ENCODE assay signal across 8 cellular contexts in genomic region chr6:43575105-43575771, GRCh38. TPM values are rescaled to one million over a fixed set of nuclear protein-coding genes. Genes with fewer than 3 reads are reported as not detected.
A peak's percentile ranks its signal among the peaks of the same experiment; 100 is the strongest.
DNase-seq lines count a peak whose midpoint lies in the region; ATAC-seq and TF ChIP-seq lines count a peak whose summit lies in the region.

No MANE protein-coding gene starts in this region.

- no peaks in the 10 kb centered on the region for H3K27me3 ChIP-seq in gastroesophageal sphincter

- H3K4me1 ChIP-seq in gastroesophageal sphincter: peaks cover 0 to 37% (median 7%) of the 10 kb centered on the region in 3 donors

- H3K4me3 Mint-ChIP-seq in CD14-positive monocyte: peak overlapping the region; percentile 98 to 99
- H3K4me3 Mint-ChIP-seq in activated CD4-positive, alpha-beta T cell treated with anti-CD3 and anti-CD28 coated beads, Interleukin-2, amount 10 ng/mL, durations not matched to agents 7 days and 5 days: peak overlapping the region; percentile 91

- DNase-seq in CD14-positive monocyte (ENCODE audit: low spot score) (no peak), LoVo (ENCODE audit: low spot score) (peak; percentile 16), occipital lobe (lab: John Stamatoyannopoulos, UW) (peak; percentile 12)
- peak; percentile 18 for DNase-seq in activated CD4-positive, alpha-beta T cell treated with anti-CD3 and anti-CD28 coated beads, Interleukin-2, amount 10 ng/mL, durations not matched to agents 7 days and 5 days

- POLR2A ChIA-PET in activated CD4-positive, alpha-beta T cell treated with anti-CD3 and anti-CD28 coated beads, Interleukin-2, amount 10 ng/mL, durations not matched to agents 7 days and 5 days (lab: Charles Lee): interaction anchor here (0.6 to 1.0 kb wide), 3 partner anchors 27 to 59 kb away, joined by 3 read pairs; partner anchors contain the start of gene GTPBP2

- H3K9me3 ChIP-seq in gastroesophageal sphincter: no peaks in the 10 kb centered on the region

- peaks cover 0 to 33% of the 10 kb centered on the region in 2 donors for H3K36me3 ChIP-seq in gastroesophageal sphincter

- H3K4me3 ChIP-seq in gastroesophageal sphincter: peak overlapping the region; percentile 78 to 89

- peak overlapping the region; percentile 12 to 88 (median 82) for H3K27ac Mint-ChIP-seq in CD14-positive monocyte
- peak overlapping the region; percentile 85 for H3K27ac Mint-ChIP-seq in activated CD4-positive, alpha-beta T cell treated with anti-CD3 and anti-CD28 coated beads, Interleukin-2, amount 10 ng/mL, durations not matched to agents 7 days and 5 days

- intact Hi-C loops in CD14-positive monocyte (cut with micrococcal nuclease): loop anchor here in 1 of 2 donors (5.0 kb wide), 1 partner anchor 52 kb away; the partner anchor contains the start of gene GTPBP2

- H3K9me3 Mint-ChIP-seq in CD14-positive monocyte: no peaks in the 10 kb centered on the region
- H3K9me3 Mint-ChIP-seq in activated CD4-positive, alpha-beta T cell treated with anti-CD3 and anti-CD28 coated beads, Interleukin-2, amount 10 ng/mL, durations not matched to agents 7 days and 5 days: no peaks in the 10 kb centered on the region

- CTCF ChIA-PET in activated CD4-positive, alpha-beta T cell treated with anti-CD3 and anti-CD28 coated beads, Interleukin-2, amount 10 ng/mL, durations not matched to agents 7 days and 5 days (lab: Charles Lee): interaction anchor here (0.6 to 1.3 kb wide), 6 partner anchors 13 to 129 kb away, joined by 3 to 4 read pairs (median 3); partner anchors contain the start of genes POLR1C and YIPF3

- TF ChIP-seq POLR2A in gastroesophageal sphincter (IDR thresholded peaks at IDR 0.05): no peak

- ATAC-seq in GM21367 (IDR thresholded peaks at IDR 0.05; ENCODE audit: unreplicated experiment): peak; percentile 17
- ATAC-seq in gastroesophageal sphincter: peak; percentile 37
- ATAC-seq in GM19328 (IDR thresholded peaks at IDR 0.05; ENCODE audit: unreplicated experiment): no peak
- ATAC-seq in HG03469 (IDR thresholded peaks at IDR 0.05; ENCODE audit: unreplicated experiment): no peak

- no peak for TF ChIP-seq CTCF in CD14-positive monocyte (IDR thresholded peaks at IDR 0.05)
- TF ChIP-seq CTCF in gastroesophageal sphincter (IDR thresholded peaks at IDR 0.05): no peak

- H3K4me1 Mint-ChIP-seq in CD14-positive monocyte: peaks cover 29% of the 10 kb centered on the region
- peaks cover 52% of the 10 kb centered on the region for H3K4me1 Mint-ChIP-seq in activated CD4-positive, alpha-beta T cell treated with anti-CD3 and anti-CD28 coated beads, Interleukin-2, amount 10 ng/mL, durations not matched to agents 7 days and 5 days

- 0% methylated on average over 29 to 31 of the region's 38 CpGs for WGBS in gastroesophageal sphincter (ENCODE audit: low coverage in 1 of 2), 2 donors

- H3K27ac ChIP-seq in gastroesophageal sphincter: peak overlapping the region in 3 of 4 donors; percentile 78 to 83 (median 81)

- H3K36me3 Mint-ChIP-seq in CD14-positive monocyte: peaks cover 32 to 37% of the 10 kb centered on the region in 2 donors
- peaks cover 43% of the 10 kb centered on the region for H3K36me3 Mint-ChIP-seq in activated CD4-positive, alpha-beta T cell treated with anti-CD3 and anti-CD28 coated beads, Interleukin-2, amount 10 ng/mL, durations not matched to agents 7 days and 5 days (ENCODE audit: low read depth)

- no peaks in the 10 kb centered on the region for H3K27me3 Mint-ChIP-seq in CD14-positive monocyte (ENCODE audit: low read depth in 3 of 3)
- H3K27me3 Mint-ChIP-seq in activated CD4-positive, alpha-beta T cell treated with anti-CD3 and anti-CD28 coated beads, Interleukin-2, amount 10 ng/mL, durations not matched to agents 7 days and 5 days: no peaks in the 10 kb centered on the region

- TF ChIP-seq EP300 in gastroesophageal sphincter (IDR thresholded peaks at IDR 0.05): no peak

RNA-seq across cellular contexts. Expression of gene XPO5, which starts 0.6 kb away (rescaled TPM):
- polyA plus RNA-seq in CD14-positive monocyte: 10 to 100 TPM in 1 of 2 donors, 1 to 10 TPM in 1; 8.0 to 13.8 TPM
- 10 to 100 TPM; 55.5 to 60.3 TPM for total RNA-seq in activated CD4-positive, alpha-beta T cell treated with anti-CD3 and anti-CD28 coated beads, Interleukin-2, amount 10 ng/mL, durations not matched to agents 7 days and 5 days
- total RNA-seq in gastroesophageal sphincter (100 to 1,000 TPM in 1 of 4 donors, 10 to 100 TPM in 3; 12.9 to 123 (median 29.8) TPM), occipital lobe (47.4 TPM)

RNA-seq across cellular contexts. Expression of gene POLH, which starts 0.7 kb away (rescaled TPM):
- 1 to 10 TPM; 2.0 to 2.1 TPM for polyA plus RNA-seq in CD14-positive monocyte
- total RNA-seq in activated CD4-positive, alpha-beta T cell treated with anti-CD3 and anti-CD28 coated beads, Interleukin-2, amount 10 ng/mL, durations not matched to agents 7 days and 5 days: 10 to 100 TPM; 80.3 to 87.0 TPM
- 10 to 100 TPM in 1 of 4 donors, 1 to 10 TPM in 3; 4.8 to 10.6 (median 7.9) TPM for total RNA-seq in gastroesophageal sphincter
- total RNA-seq in occipital lobe: 13.6 TPM

RNA-seq across cellular contexts. Expression of gene GTPBP2, which starts 53.8 kb away (rescaled TPM):
- polyA plus RNA-seq in CD14-positive monocyte: 1 to 10 TPM; 3.6 to 4.9 TPM
- total RNA-seq in activated CD4-positive, alpha-beta T cell treated with anti-CD3 and anti-CD28 coated beads, Interleukin-2, amount 10 ng/mL, durations not matched to agents 7 days and 5 days: 10 to 100 TPM; 91.9 to 98.3 TPM
- total RNA-seq in gastroesophageal sphincter (10 to 100 TPM; 28.8 to 44.5 (median 31.4) TPM), occipital lobe (33.5 TPM)

RNA-seq across cellular contexts. Expression of gene POLR1C, which starts 58.3 kb away (rescaled TPM):
- polyA plus RNA-seq in CD14-positive monocyte: 1 to 10 TPM; 4.5 to 6.1 TPM
- total RNA-seq in activated CD4-positive, alpha-beta T cell treated with anti-CD3 and anti-CD28 coated beads, Interleukin-2, amount 10 ng/mL, durations not matched to agents 7 days and 5 days: 10 to 100 TPM; 23.1 to 33.4 TPM
- 10 to 100 TPM; 16.9 to 30.4 (median 24.7) TPM for total RNA-seq in gastroesophageal sphincter
- 22.0 TPM for total RNA-seq in occipital lobe

RNA-seq across cellular contexts. Expression of gene YIPF3, which starts 58.5 kb away (rescaled TPM):
- polyA plus RNA-seq in CD14-positive monocyte: 100 to 1,000 TPM; 112 to 123 TPM
- total RNA-seq in activated CD4-positive, alpha-beta T cell treated with anti-CD3 and anti-CD28 coated beads, Interleukin-2, amount 10 ng/mL, durations not matched to agents 7 days and 5 days: 10 to 100 TPM; 68.1 to 71.7 TPM
- total RNA-seq in gastroesophageal sphincter (100 to 1,000 TPM in 1 of 4 donors, 10 to 100 TPM in 3; 66.4 to 110 (median 82.8) TPM), occipital lobe (71.4 TPM)

Comparison
In these comparisons a context has a peak if more than half of its experiments do, and no peak if none do; other contexts are left out.
1. ATAC-seq: peak in GM21367 (single experiment) and gastroesophageal sphincter (single experiment); none in GM19328 (single experiment) and HG03469 (single experiment).